ENCODE assay signal across 8 cellular contexts in the genomic region with DNA sequence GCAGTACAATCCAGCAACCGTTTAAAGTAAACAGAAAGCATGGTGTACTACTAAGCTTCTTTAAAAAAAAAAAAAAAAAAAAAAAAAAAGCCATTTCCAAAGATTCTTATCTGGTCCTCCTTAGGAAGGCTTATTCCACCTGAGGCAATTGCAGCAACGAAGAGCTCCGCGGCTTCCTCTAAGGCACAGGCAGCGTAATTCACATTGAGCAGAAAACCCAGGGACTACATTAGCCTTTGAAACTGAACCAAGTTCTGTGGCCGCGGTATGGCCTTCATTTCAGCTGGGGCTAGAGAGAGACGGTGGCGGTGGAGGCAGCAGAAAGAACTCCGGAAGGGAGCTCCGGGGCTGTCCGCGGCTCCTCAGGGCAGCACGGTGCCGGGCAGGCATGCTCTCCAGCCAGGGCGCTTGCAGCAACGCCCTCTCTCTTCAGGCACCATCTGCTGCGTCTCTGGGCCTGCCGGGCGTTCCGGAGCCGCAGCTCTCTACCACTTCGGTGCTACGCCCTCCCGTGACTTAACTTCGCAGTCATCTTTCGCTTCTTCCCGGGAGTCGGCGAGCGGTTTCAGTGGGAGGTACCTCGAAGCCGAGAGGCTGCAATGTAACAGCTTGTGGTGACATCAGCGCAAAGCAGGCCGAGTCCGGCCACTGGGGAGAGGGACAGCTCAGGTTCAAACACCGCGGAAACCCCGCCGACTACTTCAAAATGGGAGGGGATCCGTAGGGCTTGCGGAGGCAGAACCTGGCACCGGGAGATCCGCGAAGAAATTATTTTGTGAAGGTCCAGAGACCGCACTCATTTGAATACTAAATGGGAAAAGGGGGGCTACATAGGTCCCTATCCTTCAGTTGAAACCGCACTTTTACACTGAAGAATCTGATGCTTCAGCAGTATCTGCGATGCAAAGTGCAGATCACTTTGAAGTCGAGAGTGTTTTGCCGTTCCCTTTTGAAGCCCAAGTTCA.
DNase-seq lines count a peak whose midpoint lies in the region; ATAC-seq and TF ChIP-seq lines count a peak whose summit lies in the region.

No MANE protein-coding gene starts in this region.

- no peaks in the 10 kb centered on the region for H3K36me3 Mint-ChIP-seq in H9 (ENCODE audit: insufficient read depth in 1 of 3, low read depth in 3 of 3)
- H3K36me3 Mint-ChIP-seq in activated naive CD4-positive, alpha-beta T cell treated with anti-CD3 and anti-CD28 coated beads, Interleukin-2, amount 50 U/mL, for 72 hours = no peaks in the 10 kb centered on the region

- DNase-seq in GM04503 (ENCODE audit: low read depth) = peak; percentile 92
- peak; percentile 96 for DNase-seq in H9
- peak; percentile 91 for DNase-seq in SIG-M5 treated with dmso at 0.1 percent for 504 hours (lab: John Stamatoyannopoulos, UW; ENCODE audit: unreplicated experiment)
- DNase-seq in activated naive CD4-positive, alpha-beta T cell treated with anti-CD3 and anti-CD28 coated beads, Interleukin-2, amount 50 U/mL, for 72 hours (ENCODE audit: low spot score in 2 of 2) = peak; percentile 65 to 85
- peak; percentile 68 to 94 (median 84) for DNase-seq in head of caudate nucleus
- peak; percentile 90 for DNase-seq in occipital lobe (lab: John Stamatoyannopoulos, UW)

- peak; percentile 94 to 95 for ATAC-seq in activated naive CD4-positive, alpha-beta T cell treated with anti-CD3 and anti-CD28 coated beads, Interleukin-2, amount 50 U/mL, for 72 hours

- H4K20me1 ChIP-seq in H9 (ENCODE audit: control insufficient read depth, insufficient read depth, insufficient read length) = no peaks in the 10 kb centered on the region
- no peaks in the 10 kb centered on the region for H4K20me1 ChIP-seq in Loucy (ENCODE audit: insufficient read depth, low read length, poor library complexity, severe bottlenecking)

- H3K9me3 ChIP-seq in H9 (ENCODE audit: control insufficient read depth, low read depth, low read length) (no peaks in the 10 kb centered on the region), Loucy (ENCODE audit: insufficient read depth, low read depth, low read length) (no peaks in the 10 kb centered on the region)

- H3K4me2 ChIP-seq in H9 (ENCODE audit: insufficient read depth, insufficient read length, low read length) (peak overlapping the region; percentile 78), Loucy (ENCODE audit: low read depth, low read length, poor library complexity, severe bottlenecking) (peak overlapping the region; percentile 75)

- TF ChIP-seq CTCF in H9 (conservative IDR thresholded peaks at IDR 0.05) (peak; percentile 37; the same call in 1 of the 3 replicates), Loucy (conservative IDR thresholded peaks at IDR 0.05; ENCODE audit: low read length) (0 out of 2 replicates have a peak, but pooled peaks have one; percentile 21)

- H3K4me3 Mint-ChIP-seq in H9 = no peak overlapping the region

- H3K9me2 ChIP-seq in Loucy (replicated peaks; ENCODE audit: low read depth, low read length) = no peaks in the 10 kb centered on the region

- H2AFZ ChIP-seq in H9 (ENCODE audit: low read length) = no peak overlapping the region
- peak overlapping the region; percentile 88 for H2AFZ ChIP-seq in Loucy (ENCODE audit: low read length)

- H2BK12ac ChIP-seq in H9 (ENCODE audit: insufficient read length, low read depth, low read length) = no peak overlapping the region

- H3K36me3 ChIP-seq in Loucy (ENCODE audit: insufficient read depth, low read length) = no peaks in the 10 kb centered on the region

- no peak overlapping the region for H2BK20ac ChIP-seq in H9 (ENCODE audit: low read depth, low read length, poor library complexity, severe bottlenecking)

- H3K27me3 ChIP-seq in H9 (ENCODE audit: insufficient read depth, low read length) (no peaks in the 10 kb centered on the region), Loucy (ENCODE audit: insufficient read depth, low read length, poor library complexity, severe bottlenecking) (no peaks in the 10 kb centered on the region)

- H3K27me3 Mint-ChIP-seq in H9 (ENCODE audit: low read depth) = no peaks in the 10 kb centered on the region

- H3K27ac Mint-ChIP-seq in H9 = no peak overlapping the region
- H3K27ac Mint-ChIP-seq in activated naive CD4-positive, alpha-beta T cell treated with anti-CD3 and anti-CD28 coated beads, Interleukin-2, amount 50 U/mL, for 72 hours = no peak overlapping the region

- no peaks in the 10 kb centered on the region for H3K79me1 ChIP-seq in H9 (ENCODE audit: insufficient read depth, low read depth, low read length, poor library complexity, severe bottlenecking)

- no peak overlapping the region for H3K23ac ChIP-seq in H9 (ENCODE audit: insufficient read length, low read depth, low read length)

- peak overlapping the region; percentile 73 for H3K4me3 ChIP-seq in Loucy (ENCODE audit: low read length, poor library complexity, severe bottlenecking)

- H3K27ac ChIP-seq in H9 (ENCODE audit: insufficient read length, low read depth, low read length) (peak overlapping the region; percentile 79), temporal lobe (ENCODE audit: low read depth, low read length) (peak overlapping the region; percentile 75)

- H3K56ac ChIP-seq in H9 (ENCODE audit: insufficient read length, low read depth, low read length) = no peak overlapping the region

- intact Hi-C loops in head of caudate nucleus (cut with DNase I) = no loop called here

- H3K4me1 Mint-ChIP-seq in H9 = peaks cover 10 to 11% of the 10 kb centered on the region in 2 experiments

- H3K14ac ChIP-seq in H9 (ENCODE audit: insufficient read depth, low read length) = peak overlapping the region; percentile 82

- no peak overlapping the region for H4K8ac ChIP-seq in H9 (replicated peaks; ENCODE audit: insufficient read length, low read depth, low read length)

- no peak overlapping the region for H2BK5ac ChIP-seq in H9 (ENCODE audit: insufficient read length, low read length)

- H3K4me1 ChIP-seq in H9 (ENCODE audit: insufficient read depth, low read length) = no peaks in the 10 kb centered on the region
- H3K4me1 ChIP-seq in Loucy (ENCODE audit: insufficient read depth, low read length, poor library complexity, severe bottlenecking) = peaks cover 38% of the 10 kb centered on the region

- no peak overlapping the region for H3T11ph ChIP-seq in H9 (ENCODE audit: low read length)

- H3K23me2 ChIP-seq in H9 (ENCODE audit: insufficient read length, low read depth, low read length, poor library complexity, severe bottlenecking) = no peaks in the 10 kb centered on the region

- no peaks in the 10 kb centered on the region for H3K9me3 Mint-ChIP-seq in H9
- no peaks in the 10 kb centered on the region for H3K9me3 Mint-ChIP-seq in activated naive CD4-positive, alpha-beta T cell treated with anti-CD3 and anti-CD28 coated beads, Interleukin-2, amount 50 U/mL, for 72 hours

- no peak overlapping the region for H4K5ac ChIP-seq in H9 (ENCODE audit: insufficient read length, low read depth, low read length)

- 0 out of 2 replicates have a peak, but pooled peaks cover 4% of the 10 kb centered on the region for H3F3A ChIP-seq in Loucy (ENCODE audit: low read depth)

- no peak overlapping the region for H4K91ac ChIP-seq in H9 (ENCODE audit: insufficient read length, low read depth, low read length)

- WGBS in H9 (ENCODE audit: extremely low coverage, insufficient read length, low lambda C conversion rate) = no CpG with 5 or more reads among the region's 50 CpGs

- no peak overlapping the region for H2AK5ac ChIP-seq in H9 (ENCODE audit: insufficient read length, low read length)

- H2BK120ac ChIP-seq in H9 (ENCODE audit: low read depth, low read length, poor library complexity, severe bottlenecking) = no peak overlapping the region

- H2BK15ac ChIP-seq in H9 (ENCODE audit: low read depth, low read length) = no peak overlapping the region

- no peak overlapping the region for H3K4ac ChIP-seq in H9 (ENCODE audit: low read depth, low read length)

- peak overlapping the region; percentile 89 for H3K18ac ChIP-seq in H9 (ENCODE audit: insufficient read length, low read depth, low read length)

- H3K9ac ChIP-seq in H9 (ENCODE audit: extremely low read depth, insufficient read length, low read length) (peak overlapping the region; percentile 82), Loucy (ENCODE audit: low read depth, low read length, poor library complexity, severe bottlenecking) (peak overlapping the region; percentile 73)

- H3K79me2 ChIP-seq in H9 (ENCODE audit: insufficient read depth, low read length) (no peaks in the 10 kb centered on the region), Loucy (ENCODE audit: insufficient read depth, low read length) (peaks cover 23% of the 10 kb centered on the region)

Comparison
In these comparisons a context has a peak if more than half of its experiments do, and no peak if none do; other contexts are left out.
1. Peak in every context shown above with its lines: DNase-seq, ATAC-seq, H3K4me3 ChIP-seq and H3K27ac ChIP-seq.